In the genomic region with DNA sequence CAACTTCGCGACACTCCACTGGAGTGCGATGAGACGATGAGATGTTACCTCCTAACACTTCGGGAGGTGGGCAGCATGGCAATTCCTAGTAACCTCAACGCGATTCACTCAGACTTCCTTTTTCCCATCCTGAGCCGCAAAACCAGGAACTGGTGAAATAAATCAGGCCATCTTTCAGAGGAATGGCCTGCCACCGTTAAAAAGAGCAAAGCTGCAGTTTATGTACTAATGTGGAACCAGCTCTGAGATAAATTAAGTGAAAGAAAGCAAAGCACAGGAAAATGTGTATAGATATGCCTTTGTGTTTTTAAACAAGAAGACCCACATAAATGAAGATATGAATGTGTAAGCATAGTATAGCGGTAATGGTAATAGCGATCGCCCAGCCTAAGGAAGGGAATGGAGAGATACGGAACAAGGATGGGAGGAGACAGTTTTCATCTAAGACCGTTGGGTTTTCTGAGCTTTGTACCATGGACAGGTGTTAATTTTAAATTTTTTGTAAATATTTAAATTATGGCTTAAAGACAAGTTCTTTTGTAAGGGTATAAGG, we compare ENCODE assay signal across 8 cellular contexts. TPM values are rescaled to one million over a fixed set of nuclear protein-coding genes. Genes with fewer than 3 reads are reported as not detected.
DNase-seq lines count a peak whose midpoint lies in the region; ATAC-seq and TF ChIP-seq lines count a peak whose summit lies in the region.

No MANE protein-coding gene starts in this region.

- H3K27ac ChIP-seq in cardiac muscle cell (peak overlapping the region; percentile 93), RWPE2 (ENCODE audit: poor library complexity, severe bottlenecking) (peak overlapping the region; percentile 55)

- H3K4me3 Mint-ChIP-seq in osteocyte (ENCODE audit: unreplicated experiment) = peak overlapping the region; percentile 81

- H3K4me1 Mint-ChIP-seq in osteocyte (ENCODE audit: unreplicated experiment) = peaks cover 14% of the 10 kb centered on the region

- intact Hi-C loops in cardiac septum (cut with DNase I) = loop anchor here (1.0 to 10.0 kb wide), 5 partner anchors 45 to 193 kb away; partner anchors contain the start of genes ACAD9 and RAB7A

- DNase-seq in cardiac muscle cell (ENCODE audit: low read depth in 1 of 2, low spot score in 1 of 2) (no peak), cardiac septum (ENCODE audit: low spot score) (no peak), RWPE2 (ENCODE audit: low spot score) (no peak), epithelial cell of esophagus (ENCODE audit: low read depth) (no peak), osteocyte (ENCODE audit: extremely low spot score, unreplicated experiment) (no peak)

- peaks cover 9% of the 10 kb centered on the region for H3K4me1 ChIP-seq in cardiac muscle cell (ENCODE audit: low read depth)
- H3K4me1 ChIP-seq in RWPE2 (ENCODE audit: insufficient read depth, poor library complexity, severe bottlenecking) = no peaks in the 10 kb centered on the region

- H3K27me3 Mint-ChIP-seq in osteocyte (ENCODE audit: unreplicated experiment) = no peaks in the 10 kb centered on the region

- no peaks in the 10 kb centered on the region for H3K36me3 ChIP-seq in cardiac muscle cell
- no peaks in the 10 kb centered on the region for H3K36me3 ChIP-seq in RWPE2 (ENCODE audit: low read depth)

- H3K4me3 ChIP-seq in cardiac muscle cell (peak overlapping the region; percentile 25), RWPE2 (ENCODE audit: severe bottlenecking) (peak overlapping the region; percentile 45), epithelial cell of esophagus (ENCODE audit: low read length) (peak overlapping the region; percentile 68)

- no peak for TF ChIP-seq CTCF in cardiac muscle cell (IDR thresholded peaks at IDR 0.05; ENCODE audit: low read depth, low read length)
- no peak for TF ChIP-seq CTCF in RWPE2 (IDR thresholded peaks at IDR 0.05; ENCODE audit: poor library complexity, severe bottlenecking)
- TF ChIP-seq CTCF in epithelial cell of esophagus (IDR thresholded peaks at IDR 0.05; ENCODE audit: insufficient read depth, low read depth, low read length, missing control alignments) = no peak
- TF ChIP-seq CTCF in osteocyte (IDR thresholded peaks at IDR 0.05) = no peak

- no peaks in the 10 kb centered on the region for H3K9me3 ChIP-seq in cardiac muscle cell (ENCODE audit: low read depth)
- H3K9me3 ChIP-seq in RWPE2 (ENCODE audit: severe bottlenecking) = no peaks in the 10 kb centered on the region

- H3K27ac Mint-ChIP-seq in osteocyte (ENCODE audit: unreplicated experiment) = peak overlapping the region; percentile 97

- H3K27me3 ChIP-seq in cardiac muscle cell = no peaks in the 10 kb centered on the region
- no peaks in the 10 kb centered on the region for H3K27me3 ChIP-seq in RWPE2 (ENCODE audit: insufficient read depth, poor library complexity, severe bottlenecking)

- H3K9me3 Mint-ChIP-seq in osteocyte (ENCODE audit: unreplicated experiment) = no peaks in the 10 kb centered on the region

- ATAC-seq in RWPE2 (ENCODE audit: low read depth) (no peak; the same call in 2 of the 3 replicates), HG02763 (IDR thresholded peaks at IDR 0.05; ENCODE audit: unreplicated experiment) (no peak), HG02610 (IDR thresholded peaks at IDR 0.05; ENCODE audit: unreplicated experiment) (no peak), HG02642 (IDR thresholded peaks at IDR 0.05; ENCODE audit: poor library complexity, unreplicated experiment) (no peak)

- no peaks in the 10 kb centered on the region for H3K36me3 Mint-ChIP-seq in osteocyte (ENCODE audit: unreplicated experiment)

RNA-seq across cellular contexts. Expression of gene RPN1, which starts 30.7 kb away (rescaled TPM):
- total RNA-seq in cardiac muscle cell = 202 and 283 TPM in 2 replicates
- polyA plus RNA-seq in cardiac muscle cell = 241 and 328 TPM in 2 replicates
- total RNA-seq in cardiac septum = 84.9 TPM
- 207 and 228 TPM in 2 replicates for total RNA-seq in osteocyte

RNA-seq across cellular contexts. Expression of gene RAB7A, which starts 44.6 kb away (rescaled TPM):
- total RNA-seq in cardiac muscle cell (62.3 and 68.1 TPM in 2 replicates), cardiac septum (215 TPM), osteocyte (265 and 284 TPM in 2 replicates)
- polyA plus RNA-seq in cardiac muscle cell = 189 TPM in 2 replicates
